In the genomic region with DNA sequence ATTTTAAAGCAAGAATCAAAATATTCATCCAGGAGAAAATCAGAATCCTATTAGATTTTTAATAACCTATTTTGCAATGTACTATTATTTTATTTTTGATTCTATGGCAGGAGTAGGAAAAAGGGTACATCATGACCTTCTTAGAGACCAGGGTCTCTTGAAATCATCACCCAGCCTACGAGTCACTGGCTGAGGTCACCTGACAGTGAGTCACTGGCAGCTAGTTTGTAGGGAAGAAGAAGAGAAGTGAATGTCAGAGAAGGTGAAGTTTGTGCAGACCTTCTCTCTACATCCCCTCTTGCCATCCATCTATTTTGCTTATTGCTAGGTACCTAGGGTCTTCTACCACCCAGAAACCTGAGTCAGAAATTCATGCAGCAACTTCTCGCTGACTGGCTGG, we compare ENCODE assay signal across 33 cellular contexts.
DNase-seq lines count a peak whose midpoint lies in the region; ATAC-seq and TF ChIP-seq lines count a peak whose summit lies in the region.
"Had no signal": no experiment of that assay in that cellular context is flagged by ENCODE, and none has a peak within 500 bp of the region (broad histone marks: within the 10 kb centered on the region; RNA-seq: fewer than 3 reads in every experiment).

No MANE protein-coding gene starts in this region.

- H2BK120ac ChIP-seq in mesendoderm (ENCODE audit: low read depth, low read length) = no peak overlapping the region

- H3K23ac ChIP-seq in mesendoderm (ENCODE audit: low read length) = no peak overlapping the region

- H3K79me1 ChIP-seq in mesendoderm (ENCODE audit: low read length) = no peaks in the 10 kb centered on the region

- H3K4me2 ChIP-seq in mesendoderm (ENCODE audit: low read length) = no peak overlapping the region

- H3K4me1 Mint-ChIP-seq in activated CD4-positive, alpha-beta T cell treated with anti-CD3 and anti-CD28 coated beads, Interleukin-2, amount 10 ng/mL, durations not matched to agents 24 days and 14 days = no peaks in the 10 kb centered on the region
- H3K4me1 Mint-ChIP-seq: activated CD4-positive, alpha-beta T cell treated with anti-CD3 and anti-CD28 coated beads for 36 hours; activated naive CD8-positive, alpha-beta T cell treated with anti-CD3 and anti-CD28 coated beads, Interleukin-2, amount 10 ng/mL, durations not matched to agents 7 days and 5 days; CD4-positive, CD25-positive, alpha-beta regulatory T cell; central memory CD8-positive, alpha-beta T cell; stimulated activated memory B cell treated with anti-CD40 and anti-IgM and Interleukin-4, amounts not matched to agents 10 μg/mL and 1 μg/mL and 100 μg/mL, for 72 hours had no signal

- no peak overlapping the region for H3K18ac ChIP-seq in mesendoderm (ENCODE audit: low read length)

- H2BK5ac ChIP-seq in mesendoderm (ENCODE audit: low read length) = no peak overlapping the region

- H3K4me1 ChIP-seq in mesendoderm (ENCODE audit: control insufficient read depth, low read depth, low read length) = no peaks in the 10 kb centered on the region
- H3K4me1 ChIP-seq: ascending aorta, esophagus muscularis mucosa, heart right ventricle, suprapubic skin, upper lobe of right lung had no signal

- H4K8ac ChIP-seq in mesendoderm (ENCODE audit: low read depth, low read length) = no peak overlapping the region

- no peaks in the 10 kb centered on the region for H3K36me3 ChIP-seq in mesendoderm (ENCODE audit: control insufficient read depth, insufficient read depth, low read length)
- H3K36me3 ChIP-seq: ascending aorta, esophagus muscularis mucosa, heart right ventricle, suprapubic skin, upper lobe of right lung had no signal

- H3K4me3 ChIP-seq in choroid plexus epithelial cell (ENCODE audit: low read depth, low read length) (no peak overlapping the region), mesendoderm (ENCODE audit: low read length) (no peak overlapping the region)
- H3K4me3 ChIP-seq: ascending aorta, esophagus muscularis mucosa, heart right ventricle, suprapubic skin, upper lobe of right lung had no signal

- peaks cover 5% of the 10 kb centered on the region for H3K27me3 Mint-ChIP-seq in activated CD4-positive, alpha-beta T cell treated with anti-CD3 and anti-CD28 coated beads, Interleukin-2, amount 10 ng/mL, durations not matched to agents 24 days and 14 days

- intact Hi-C loops in activated CD4-positive, alpha-beta T cell treated with anti-CD3 and anti-CD28 coated beads, Interleukin-2, amount 10 ng/mL, durations not matched to agents 24 days and 14 days (cut with micrococcal nuclease) = no loop called here

- H3K36me3 Mint-ChIP-seq in activated CD4-positive, alpha-beta T cell treated with anti-CD3 and anti-CD28 coated beads, Interleukin-2, amount 10 ng/mL, durations not matched to agents 24 days and 14 days (ENCODE audit: low read depth) = no peaks in the 10 kb centered on the region
- H3K36me3 Mint-ChIP-seq: activated naive CD8-positive, alpha-beta T cell treated with anti-CD3 and anti-CD28 coated beads, Interleukin-2, amount 10 ng/mL, durations not matched to agents 7 days and 5 days; CD4-positive, CD25-positive, alpha-beta regulatory T cell; stimulated activated memory B cell treated with anti-CD40 and anti-IgM and Interleukin-4, amounts not matched to agents 10 μg/mL and 1 μg/mL and 100 μg/mL, for 72 hours had no signal

- H3K27ac ChIP-seq in mesendoderm (ENCODE audit: low read depth, low read length) = no peak overlapping the region
- H3K27ac ChIP-seq: ascending aorta, esophagus muscularis mucosa, heart right ventricle, suprapubic skin, upper lobe of right lung had no signal

- no peak overlapping the region for H2BK15ac ChIP-seq in mesendoderm (replicated peaks; ENCODE audit: low read depth)

- H3K4me3 Mint-ChIP-seq in activated CD4-positive, alpha-beta T cell treated with anti-CD3 and anti-CD28 coated beads, Interleukin-2, amount 10 ng/mL, durations not matched to agents 24 days and 14 days = no peak overlapping the region
- H3K4me3 Mint-ChIP-seq: activated CD4-positive, alpha-beta T cell treated with anti-CD3 and anti-CD28 coated beads for 36 hours; activated naive CD8-positive, alpha-beta T cell treated with anti-CD3 and anti-CD28 coated beads, Interleukin-2, amount 10 ng/mL, durations not matched to agents 7 days and 5 days; CD4-positive, CD25-positive, alpha-beta regulatory T cell; central memory CD8-positive, alpha-beta T cell; nephron progenitor cell; stimulated activated memory B cell treated with anti-CD40 and anti-IgM and Interleukin-4, amounts not matched to agents 10 μg/mL and 1 μg/mL and 100 μg/mL, for 72 hours; T-helper 2 cell treated with Interferon-gamma antibody and Interleukin-4, amounts not matched to agents 5 μg/mL and 100 μg/mL, for 36 hours had no signal

- H3K56ac ChIP-seq in mesendoderm (ENCODE audit: low read length) = no peak overlapping the region

- H3K9ac ChIP-seq in mesendoderm (ENCODE audit: low read length) = no peak overlapping the region

- H3K79me2 ChIP-seq in mesendoderm (ENCODE audit: control insufficient read depth, insufficient read depth, low read length) = no peaks in the 10 kb centered on the region

- no peaks in the 10 kb centered on the region for H3K27me3 ChIP-seq in mesendoderm (ENCODE audit: insufficient read depth, low read length, poor library complexity)
- H3K27me3 ChIP-seq: ascending aorta, esophagus muscularis mucosa, upper lobe of right lung had no signal

- no CpG with 5 or more reads among the region's 2 CpGs for WGBS in mesendoderm (ENCODE audit: extremely low coverage, insufficient coverage, low lambda C conversion rate)

- TF ChIP-seq CTCF in choroid plexus epithelial cell (conservative IDR thresholded peaks at IDR 0.05; ENCODE audit: low read depth, low read length) = no peak

- no peak overlapping the region for H3K27ac Mint-ChIP-seq in activated CD4-positive, alpha-beta T cell treated with anti-CD3 and anti-CD28 coated beads, Interleukin-2, amount 10 ng/mL, durations not matched to agents 24 days and 14 days
- H3K27ac Mint-ChIP-seq: activated CD4-positive, alpha-beta T cell treated with anti-CD3 and anti-CD28 coated beads for 36 hours; activated naive CD8-positive, alpha-beta T cell treated with anti-CD3 and anti-CD28 coated beads, Interleukin-2, amount 10 ng/mL, durations not matched to agents 7 days and 5 days; CD4-positive, CD25-positive, alpha-beta regulatory T cell; nephron progenitor cell; stimulated activated memory B cell treated with anti-CD40 and anti-IgM and Interleukin-4, amounts not matched to agents 10 μg/mL and 1 μg/mL and 100 μg/mL, for 72 hours; T-helper 2 cell treated with Interferon-gamma antibody and Interleukin-4, amounts not matched to agents 5 μg/mL and 100 μg/mL, for 36 hours had no signal

- H3K9me3 Mint-ChIP-seq in activated CD4-positive, alpha-beta T cell treated with anti-CD3 and anti-CD28 coated beads, Interleukin-2, amount 10 ng/mL, durations not matched to agents 24 days and 14 days = no peaks in the 10 kb centered on the region
- H3K9me3 Mint-ChIP-seq: activated naive CD8-positive, alpha-beta T cell treated with anti-CD3 and anti-CD28 coated beads, Interleukin-2, amount 10 ng/mL, durations not matched to agents 7 days and 5 days; central memory CD8-positive, alpha-beta T cell; nephron progenitor cell; stimulated activated memory B cell treated with anti-CD40 and anti-IgM and Interleukin-4, amounts not matched to agents 10 μg/mL and 1 μg/mL and 100 μg/mL, for 72 hours; T-helper 2 cell treated with Interferon-gamma antibody and Interleukin-4, amounts not matched to agents 5 μg/mL and 100 μg/mL, for 36 hours had no signal

- H3K4ac ChIP-seq in mesendoderm (ENCODE audit: low read depth, low read length) = no peak overlapping the region

- H4K5ac ChIP-seq in mesendoderm (ENCODE audit: low read length) = no peak overlapping the region

- ATAC-seq in GM21360 (IDR thresholded peaks at IDR 0.05; ENCODE audit: unreplicated experiment) (no peak), HG02571 (IDR thresholded peaks at IDR 0.05; ENCODE audit: unreplicated experiment) (no peak)
- ATAC-seq: activated CD4-positive, alpha-beta T cell treated with anti-CD3 and anti-CD28 coated beads for 36 hours; heart right ventricle; Right ventricle myocardium inferior; stimulated activated memory B cell treated with anti-CD40 and anti-IgM and Interleukin-4, amounts not matched to agents 10 μg/mL and 1 μg/mL and 100 μg/mL, for 72 hours; upper lobe of right lung had no signal

- DNase-seq in activated CD4-positive, alpha-beta T cell treated with anti-CD3 and anti-CD28 coated beads for 48 hours = peak; percentile 6
- DNase-seq in activated CD4-positive, alpha-beta T cell treated with anti-CD3 and anti-CD28 coated beads, Interleukin-2, amount 10 ng/mL, durations not matched to agents 24 days and 14 days = no peak
- DNase-seq in LHCN-M2 (ENCODE audit: low read depth) (peak; percentile 19), choroid plexus epithelial cell (ENCODE audit: low read depth) (peak; percentile 15), mesendoderm (peak; percentile 19)
- DNase-seq in stimulated activated naive CD4-positive, alpha-beta T cell (lab: John Stamatoyannopoulos, UW) = no peak
- DNase-seq: 8988T; activated CD4-positive, alpha-beta T cell treated with anti-CD3 and anti-CD28 coated beads for 36 hours; activated effector memory CD4-positive, alpha-beta T cell treated with Interleukin-2 at 50 U/mL for 16 hours; activated naive CD8-positive, alpha-beta T cell treated with anti-CD3 and anti-CD28 coated beads, Interleukin-2, amount 10 ng/mL, durations not matched to agents 7 days and 5 days; activated T-cell treated with anti-CD3 and anti-CD28 coated beads, Interleukin-2, amount 50 U/mL, for 1 hour; AML-193; CD4-positive, CD25-positive, alpha-beta regulatory T cell; dermis blood vessel endothelial cell; foreskin melanocyte; heart right ventricle; MV-4-11; NCI-H1436 treated with DMSO at 0.1 percent for 48 hours; NCI-H2081 treated with DMSO at 0.1 percent for 48 hours; NCI-H345; NCI-H69; nephron progenitor cell; stimulated activated CD4-positive, alpha-beta T cell treated with anti-CD3 and anti-CD28 coated beads, Interleukin-15, amount 100 ng/mL, for 24 hours; upper lobe of right lung had no signal

- H2AK5ac ChIP-seq in mesendoderm (ENCODE audit: low read length) = no peak overlapping the region

Comparison
In these comparisons a context has a peak if more than half of its experiments do, and no peak if none do; other contexts are left out.
1. DNase-seq: peak in activated CD4-positive, alpha-beta T cell treated with anti-CD3 and anti-CD28 coated beads for 48 hours (single experiment), LHCN-M2 (single experiment), choroid plexus epithelial cell (single experiment) and mesendoderm (single experiment); none in activated CD4-positive, alpha-beta T cell treated with anti-CD3 and anti-CD28 coated beads, Interleukin-2, amount 10 ng/mL, durations not matched to agents 24 days and 14 days (single experiment) and stimulated activated naive CD4-positive, alpha-beta T cell (0 of 6).